1 cellular context compared by ENCODE assay signal in the genomic region with DNA sequence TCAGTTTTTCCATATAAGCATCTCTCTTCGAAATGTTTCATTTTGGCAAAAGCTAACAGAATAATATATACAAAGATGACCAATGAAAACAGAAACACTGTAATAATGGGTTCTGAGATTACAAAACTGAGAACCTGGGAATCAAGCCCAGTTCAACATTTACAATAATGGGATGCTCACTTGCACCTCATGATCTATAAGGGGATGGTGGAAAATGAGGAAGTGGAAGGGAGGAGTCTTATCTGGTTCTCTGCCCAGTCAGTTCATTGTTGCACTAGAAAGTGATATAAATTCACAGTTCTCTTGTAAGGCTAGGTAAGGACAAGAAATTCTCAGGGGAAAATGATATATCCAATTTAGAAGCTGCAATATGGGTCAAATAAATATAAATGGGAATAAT.
TF ChIP-seq lines count a peak whose summit lies in the region.

No MANE protein-coding gene starts in this region.

TF ChIP-seq in K562, 482 proteins besides CTCF, POLR2A, EP300 and RAD21 (continued from another document and continues in another):
- TF ChIP-seq, protein P1, sequence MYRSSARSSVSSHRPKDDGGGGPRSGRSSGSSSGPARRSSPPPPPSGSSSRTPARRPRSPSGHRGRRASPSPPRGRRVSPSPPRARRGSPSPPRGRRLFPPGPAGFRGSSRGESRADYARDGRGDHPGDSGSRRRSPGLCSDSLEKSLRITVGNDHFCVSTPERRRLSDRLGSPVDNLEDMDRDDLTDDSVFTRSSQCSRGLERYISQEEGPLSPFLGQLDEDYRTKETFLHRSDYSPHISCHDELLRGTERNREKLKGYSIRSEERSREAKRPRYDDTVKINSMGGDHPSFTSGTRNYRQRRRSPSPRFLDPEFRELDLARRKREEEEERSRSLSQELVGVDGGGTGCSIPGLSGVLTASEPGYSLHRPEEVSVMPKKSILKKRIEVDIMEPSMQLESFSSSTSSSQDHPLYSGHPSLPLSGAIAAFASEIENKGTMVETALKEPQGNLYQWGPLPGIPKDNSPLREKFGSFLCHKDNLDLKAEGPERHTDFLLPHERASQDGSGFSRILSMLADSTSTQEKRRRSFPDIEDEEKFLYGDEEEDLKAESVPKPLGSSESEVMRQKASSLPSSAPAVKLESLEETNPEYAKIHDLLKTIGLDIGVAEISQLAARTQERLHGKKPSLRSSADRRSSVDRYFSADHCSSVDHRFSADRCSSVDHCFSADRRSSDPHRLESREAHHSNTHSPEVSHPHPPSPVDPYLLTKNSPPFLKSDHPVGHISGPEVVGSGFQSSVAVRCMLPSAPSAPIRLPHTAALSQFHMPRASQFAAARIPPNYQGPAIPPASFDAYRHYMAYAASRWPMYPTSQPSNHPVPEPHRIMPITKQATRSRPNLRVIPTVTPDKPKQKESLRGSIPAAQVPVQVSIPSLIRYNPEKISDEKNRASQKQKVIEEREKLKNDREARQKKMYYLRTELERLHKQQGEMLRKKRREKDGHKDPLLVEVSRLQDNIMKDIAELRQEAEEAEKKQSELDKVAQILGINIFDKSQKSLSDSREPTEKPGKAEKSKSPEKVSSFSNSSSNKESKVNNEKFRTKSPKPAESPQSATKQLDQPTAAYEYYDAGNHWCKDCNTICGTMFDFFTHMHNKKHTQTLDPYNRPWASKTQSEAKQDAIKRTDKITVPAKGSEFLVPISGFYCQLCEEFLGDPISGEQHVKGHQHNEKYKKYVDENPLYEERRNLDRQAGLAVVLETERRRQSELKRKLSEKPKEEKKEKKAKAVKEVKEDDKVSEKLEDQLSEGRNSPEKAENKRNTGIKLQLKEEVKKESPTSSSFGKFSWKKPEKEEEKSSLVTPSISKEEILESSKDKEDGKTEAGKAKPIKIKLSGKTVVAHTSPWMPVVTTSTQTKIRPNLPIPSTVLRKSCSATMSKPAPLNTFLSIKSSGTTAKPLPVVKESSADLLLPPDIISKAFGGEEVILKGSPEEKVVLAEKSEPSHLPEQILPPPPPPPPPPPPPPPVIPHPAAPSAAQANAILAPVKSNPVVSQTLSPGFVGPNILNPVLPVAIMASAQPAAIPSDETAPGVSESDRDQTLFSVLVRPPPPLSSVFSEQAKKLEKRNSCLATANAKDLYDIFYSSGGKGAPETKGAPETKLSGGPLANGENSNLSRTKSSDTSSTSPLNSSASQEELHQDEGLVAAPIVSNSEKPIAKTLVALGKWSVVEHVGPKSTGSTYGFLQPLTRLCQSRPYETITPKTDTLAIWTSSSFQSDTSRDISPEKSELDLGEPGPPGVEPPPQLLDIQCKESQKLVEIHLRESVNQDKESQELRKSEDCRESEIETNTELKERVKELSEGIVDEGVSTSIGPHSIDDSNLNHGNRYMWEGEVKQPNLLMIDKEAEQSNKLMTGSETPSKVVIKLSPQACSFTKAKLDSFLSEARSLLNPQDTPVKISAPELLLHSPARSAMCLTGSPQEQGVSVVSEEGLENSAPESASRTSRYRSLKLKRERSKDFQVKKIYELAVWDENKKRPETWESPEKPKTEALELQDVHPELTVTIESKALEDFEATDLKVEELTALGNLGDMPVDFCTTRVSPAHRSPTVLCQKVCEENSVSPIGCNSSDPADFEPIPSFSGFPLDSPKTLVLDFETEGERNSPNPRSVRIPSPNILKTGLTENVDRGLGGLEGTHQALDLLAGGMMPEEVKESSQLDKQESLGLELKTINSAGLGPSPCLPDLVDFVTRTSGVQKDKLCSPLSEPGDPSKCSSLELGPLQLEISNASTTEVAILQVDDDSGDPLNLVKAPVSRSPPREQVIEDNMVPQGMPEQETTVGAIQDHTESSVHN (IDR thresholded peaks at IDR 0.05; ENCODE audit: borderline replicate concordance in 1 of 2, low read depth in 1 of 2), result 0 out of 4 replicates have a peak, but pooled peaks of 1 of the 2 experiments have one; percentile 21
- TF ChIP-seq ELF2 (CRISPR knock-in tag; IDR thresholded peaks at IDR 0.05) (0 out of 2 replicates have a peak, but pooled peaks have one; percentile 32), FOXK2 (conservative IDR thresholded peaks at IDR 0.05 in 1 of 2, IDR thresholded peaks at IDR 0.05 in 1 of 2; ENCODE audit: low read depth in 2 of 2) (0 out of 4 replicates have a peak, but pooled peaks of 1 of the 2 experiments have one; percentile 18), BRCA1 (IDR thresholded peaks at IDR 0.05) (no peak), BRCA1 (CRISPR knock-in tag; IDR thresholded peaks at IDR 0.05) (no peak), SMARCA4 (IDR thresholded peaks at IDR 0.05) (peak; percentile 83), ZNF24 (IDR thresholded peaks at IDR 0.05) (peak; percentile 35; the same call in 1 of the 2 replicates), RCOR1 (IDR thresholded peaks at IDR 0.05; ENCODE audit: borderline replicate concordance in 1 of 2, low read depth in 2 of 2, low read length in 2 of 2) (peak in 1 of 2 experiments; percentile 79; a peak in 2 of 4 replicates), ARID1B (IDR thresholded peaks at IDR 0.05) (peak; percentile 57), CTBP1 (IDR thresholded peaks at IDR 0.05; ENCODE audit: borderline replicate concordance) (peak; percentile 56; the same call in 1 of the 2 replicates), SMARCC2 (IDR thresholded peaks at IDR 0.05; ENCODE audit: low read depth) (0 out of 2 replicates have a peak, but pooled peaks have one; percentile 18), ATF7 (IDR thresholded peaks at IDR 0.05) (0 out of 2 replicates have a peak, but pooled peaks have one; percentile 11), CHD2 (IDR thresholded peaks at IDR 0.05; ENCODE audit: low read depth, low read length) (no peak), POLR2H (tag; IDR thresholded peaks at IDR 0.05; ENCODE audit: low read depth) (peak; percentile 16; the same call in 1 of the 2 replicates), DPF2 (IDR thresholded peaks at IDR 0.05) (peak; percentile 71), ZNF589 (CRISPR knock-in tag; IDR thresholded peaks at IDR 0.05; ENCODE audit: low read depth) (0 out of 2 replicates have a peak, but pooled peaks have one; percentile 42), SMARCB1 (IDR thresholded peaks at IDR 0.05; ENCODE audit: insufficient read length, low read depth) (no peak), ZC3H8 (IDR thresholded peaks at IDR 0.05) (no peak), LEF1 (IDR thresholded peaks at IDR 0.05) (0 out of 2 replicates have a peak, but pooled peaks have one; percentile 15), TSC22D4 (tag; IDR thresholded peaks at IDR 0.05) (no peak), TBL1XR1 (IDR thresholded peaks at IDR 0.05; ENCODE audit: low read length in 2 of 2) (no peak), SOX6 (IDR thresholded peaks at IDR 0.05) (peak; percentile 81), EHMT2 (IDR thresholded peaks at IDR 0.05) (0 out of 2 replicates have a peak, but pooled peaks have one; percentile 22), GATAD2B (IDR thresholded peaks at IDR 0.05; ENCODE audit: borderline replicate concordance) (peak; percentile 56; the same call in 1 of the 2 replicates), ESRRA (IDR thresholded peaks at IDR 0.05; ENCODE audit: borderline replicate concordance, low read depth) (no peak), ZNF644 (tag; IDR thresholded peaks at IDR 0.05; ENCODE audit: low read depth) (no peak)
- TF ChIP-seq, protein P2, sequence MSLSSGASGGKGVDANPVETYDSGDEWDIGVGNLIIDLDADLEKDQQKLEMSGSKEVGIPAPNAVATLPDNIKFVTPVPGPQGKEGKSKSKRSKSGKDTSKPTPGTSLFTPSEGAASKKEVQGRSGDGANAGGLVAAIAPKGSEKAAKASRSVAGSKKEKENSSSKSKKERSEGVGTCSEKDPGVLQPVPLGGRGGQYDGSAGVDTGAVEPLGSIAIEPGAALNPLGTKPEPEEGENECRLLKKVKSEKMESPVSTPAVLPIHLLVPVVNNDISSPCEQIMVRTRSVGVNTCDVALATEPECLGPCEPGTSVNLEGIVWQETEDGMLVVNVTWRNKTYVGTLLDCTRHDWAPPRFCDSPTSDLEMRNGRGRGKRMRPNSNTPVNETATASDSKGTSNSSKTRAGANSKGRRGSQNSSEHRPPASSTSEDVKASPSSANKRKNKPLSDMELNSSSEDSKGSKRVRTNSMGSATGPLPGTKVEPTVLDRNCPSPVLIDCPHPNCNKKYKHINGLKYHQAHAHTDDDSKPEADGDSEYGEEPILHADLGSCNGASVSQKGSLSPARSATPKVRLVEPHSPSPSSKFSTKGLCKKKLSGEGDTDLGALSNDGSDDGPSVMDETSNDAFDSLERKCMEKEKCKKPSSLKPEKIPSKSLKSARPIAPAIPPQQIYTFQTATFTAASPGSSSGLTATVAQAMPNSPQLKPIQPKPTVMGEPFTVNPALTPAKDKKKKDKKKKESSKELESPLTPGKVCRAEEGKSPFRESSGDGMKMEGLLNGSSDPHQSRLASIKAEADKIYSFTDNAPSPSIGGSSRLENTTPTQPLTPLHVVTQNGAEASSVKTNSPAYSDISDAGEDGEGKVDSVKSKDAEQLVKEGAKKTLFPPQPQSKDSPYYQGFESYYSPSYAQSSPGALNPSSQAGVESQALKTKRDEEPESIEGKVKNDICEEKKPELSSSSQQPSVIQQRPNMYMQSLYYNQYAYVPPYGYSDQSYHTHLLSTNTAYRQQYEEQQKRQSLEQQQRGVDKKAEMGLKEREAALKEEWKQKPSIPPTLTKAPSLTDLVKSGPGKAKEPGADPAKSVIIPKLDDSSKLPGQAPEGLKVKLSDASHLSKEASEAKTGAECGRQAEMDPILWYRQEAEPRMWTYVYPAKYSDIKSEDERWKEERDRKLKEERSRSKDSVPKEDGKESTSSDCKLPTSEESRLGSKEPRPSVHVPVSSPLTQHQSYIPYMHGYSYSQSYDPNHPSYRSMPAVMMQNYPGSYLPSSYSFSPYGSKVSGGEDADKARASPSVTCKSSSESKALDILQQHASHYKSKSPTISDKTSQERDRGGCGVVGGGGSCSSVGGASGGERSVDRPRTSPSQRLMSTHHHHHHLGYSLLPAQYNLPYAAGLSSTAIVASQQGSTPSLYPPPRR (CRISPR knock-in tag; IDR thresholded peaks at IDR 0.05; ENCODE audit: borderline replicate concordance), result no peak
- TF ChIP-seq, protein P3, sequence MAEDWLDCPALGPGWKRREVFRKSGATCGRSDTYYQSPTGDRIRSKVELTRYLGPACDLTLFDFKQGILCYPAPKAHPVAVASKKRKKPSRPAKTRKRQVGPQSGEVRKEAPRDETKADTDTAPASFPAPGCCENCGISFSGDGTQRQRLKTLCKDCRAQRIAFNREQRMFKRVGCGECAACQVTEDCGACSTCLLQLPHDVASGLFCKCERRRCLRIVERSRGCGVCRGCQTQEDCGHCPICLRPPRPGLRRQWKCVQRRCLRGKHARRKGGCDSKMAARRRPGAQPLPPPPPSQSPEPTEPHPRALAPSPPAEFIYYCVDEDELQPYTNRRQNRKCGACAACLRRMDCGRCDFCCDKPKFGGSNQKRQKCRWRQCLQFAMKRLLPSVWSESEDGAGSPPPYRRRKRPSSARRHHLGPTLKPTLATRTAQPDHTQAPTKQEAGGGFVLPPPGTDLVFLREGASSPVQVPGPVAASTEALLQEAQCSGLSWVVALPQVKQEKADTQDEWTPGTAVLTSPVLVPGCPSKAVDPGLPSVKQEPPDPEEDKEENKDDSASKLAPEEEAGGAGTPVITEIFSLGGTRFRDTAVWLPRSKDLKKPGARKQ (CRISPR knock-in tag; IDR thresholded peaks at IDR 0.05), result no peak
- TF ChIP-seq, protein P4, sequence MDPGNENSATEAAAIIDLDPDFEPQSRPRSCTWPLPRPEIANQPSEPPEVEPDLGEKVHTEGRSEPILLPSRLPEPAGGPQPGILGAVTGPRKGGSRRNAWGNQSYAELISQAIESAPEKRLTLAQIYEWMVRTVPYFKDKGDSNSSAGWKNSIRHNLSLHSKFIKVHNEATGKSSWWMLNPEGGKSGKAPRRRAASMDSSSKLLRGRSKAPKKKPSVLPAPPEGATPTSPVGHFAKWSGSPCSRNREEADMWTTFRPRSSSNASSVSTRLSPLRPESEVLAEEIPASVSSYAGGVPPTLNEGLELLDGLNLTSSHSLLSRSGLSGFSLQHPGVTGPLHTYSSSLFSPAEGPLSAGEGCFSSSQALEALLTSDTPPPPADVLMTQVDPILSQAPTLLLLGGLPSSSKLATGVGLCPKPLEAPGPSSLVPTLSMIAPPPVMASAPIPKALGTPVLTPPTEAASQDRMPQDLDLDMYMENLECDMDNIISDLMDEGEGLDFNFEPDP (CRISPR knock-in tag; IDR thresholded peaks at IDR 0.05), result no peak
- TF ChIP-seq, protein P5, sequence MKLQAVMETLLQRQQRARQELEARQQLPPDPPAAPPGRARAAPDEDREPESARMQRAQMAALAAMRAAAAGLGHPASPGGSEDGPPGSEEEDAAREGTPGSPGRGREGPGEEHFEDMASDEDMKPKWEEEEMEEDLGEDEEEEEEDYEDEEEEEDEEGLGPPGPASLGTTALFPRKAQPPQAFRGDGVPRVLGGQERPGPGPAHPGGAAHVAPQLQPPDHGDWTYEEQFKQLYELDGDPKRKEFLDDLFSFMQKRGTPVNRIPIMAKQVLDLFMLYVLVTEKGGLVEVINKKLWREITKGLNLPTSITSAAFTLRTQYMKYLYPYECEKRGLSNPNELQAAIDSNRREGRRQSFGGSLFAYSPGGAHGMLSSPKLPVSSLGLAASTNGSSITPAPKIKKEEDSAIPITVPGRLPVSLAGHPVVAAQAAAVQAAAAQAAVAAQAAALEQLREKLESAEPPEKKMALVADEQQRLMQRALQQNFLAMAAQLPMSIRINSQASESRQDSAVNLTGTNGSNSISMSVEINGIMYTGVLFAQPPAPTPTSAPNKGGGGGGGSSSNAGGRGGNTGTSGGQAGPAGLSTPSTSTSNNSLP (IDR thresholded peaks at IDR 0.05; ENCODE audit: borderline replicate concordance, low read depth, low read length), result no peak
- TF ChIP-seq, protein P6, sequence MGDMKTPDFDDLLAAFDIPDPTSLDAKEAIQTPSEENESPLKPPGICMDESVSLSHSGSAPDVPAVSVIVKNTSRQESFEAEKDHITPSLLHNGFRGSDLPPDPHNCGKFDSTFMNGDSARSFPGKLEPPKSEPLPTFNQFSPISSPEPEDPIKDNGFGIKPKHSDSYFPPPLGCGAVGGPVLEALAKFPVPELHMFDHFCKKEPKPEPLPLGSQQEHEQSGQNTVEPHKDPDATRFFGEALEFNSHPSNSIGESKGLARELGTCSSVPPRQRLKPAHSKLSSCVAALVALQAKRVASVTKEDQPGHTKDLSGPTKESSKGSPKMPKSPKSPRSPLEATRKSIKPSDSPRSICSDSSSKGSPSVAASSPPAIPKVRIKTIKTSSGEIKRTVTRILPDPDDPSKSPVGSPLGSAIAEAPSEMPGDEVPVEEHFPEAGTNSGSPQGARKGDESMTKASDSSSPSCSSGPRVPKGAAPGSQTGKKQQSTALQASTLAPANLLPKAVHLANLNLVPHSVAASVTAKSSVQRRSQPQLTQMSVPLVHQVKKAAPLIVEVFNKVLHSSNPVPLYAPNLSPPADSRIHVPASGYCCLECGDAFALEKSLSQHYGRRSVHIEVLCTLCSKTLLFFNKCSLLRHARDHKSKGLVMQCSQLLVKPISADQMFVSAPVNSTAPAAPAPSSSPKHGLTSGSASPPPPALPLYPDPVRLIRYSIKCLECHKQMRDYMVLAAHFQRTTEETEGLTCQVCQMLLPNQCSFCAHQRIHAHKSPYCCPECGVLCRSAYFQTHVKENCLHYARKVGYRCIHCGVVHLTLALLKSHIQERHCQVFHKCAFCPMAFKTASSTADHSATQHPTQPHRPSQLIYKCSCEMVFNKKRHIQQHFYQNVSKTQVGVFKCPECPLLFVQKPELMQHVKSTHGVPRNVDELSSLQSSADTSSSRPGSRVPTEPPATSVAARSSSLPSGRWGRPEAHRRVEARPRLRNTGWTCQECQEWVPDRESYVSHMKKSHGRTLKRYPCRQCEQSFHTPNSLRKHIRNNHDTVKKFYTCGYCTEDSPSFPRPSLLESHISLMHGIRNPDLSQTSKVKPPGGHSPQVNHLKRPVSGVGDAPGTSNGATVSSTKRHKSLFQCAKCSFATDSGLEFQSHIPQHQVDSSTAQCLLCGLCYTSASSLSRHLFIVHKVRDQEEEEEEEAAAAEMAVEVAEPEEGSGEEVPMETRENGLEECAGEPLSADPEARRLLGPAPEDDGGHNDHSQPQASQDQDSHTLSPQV (IDR thresholded peaks at IDR 0.05), result peak; percentile 57
